ENCODE assay signal across 1 cellular context in genomic region chr9:123775885-123776284, GRCh38.
TF ChIP-seq lines count a peak whose summit lies in the region.

No MANE protein-coding gene starts in this region.

TF ChIP-seq in WTC11, 78 proteins besides CTCF, POLR2A, EP300 and RAD21 (continued from another document):
- no peak for TF ChIP-seq CDX4 (CRISPR knock-in tag; IDR thresholded peaks at IDR 0.05; ENCODE audit: borderline replicate concordance)
- TF ChIP-seq GRHL2 (CRISPR knock-in tag; IDR thresholded peaks at IDR 0.05; ENCODE audit: insufficient replicate concordance, severe bottlenecking), result no peak
- TF ChIP-seq HMGXB4 (CRISPR knock-in tag; IDR thresholded peaks at IDR 0.05), result no peak
- no peak for TF ChIP-seq ZNF232 (CRISPR knock-in tag; IDR thresholded peaks at IDR 0.05)
- TF ChIP-seq ELF4 (CRISPR knock-in tag; IDR thresholded peaks at IDR 0.05; ENCODE audit: low read depth), result no peak
